21 cellular contexts compared by ENCODE assay signal in genomic region chr12:7032990-7033389, GRCh38.
"Had no signal": no experiment of that assay in that cellular context is flagged by ENCODE, and none has a peak within 500 bp of the region (broad histone marks: within the 10 kb centered on the region; RNA-seq: fewer than 3 reads in every experiment).

No MANE protein-coding gene starts in this region.

- H3K9me3 ChIP-seq: MG63, SJSA1 had no signal

- DNase-seq: Karpas-422, KG1, MG63, NCI-H1092, NCI-H1105 treated with DMSO at 0.1 percent for 48 hours, NCI-H1417 treated with DMSO at 0.1 percent for 48 hours, NCI-H146, NCI-H1694 treated with DMSO at 0.1 percent for 48 hours, NCI-H1930, NCI-H2081, NCI-H2107, NCI-H2227 treated with DMSO at 0.1 percent for 48 hours, NCI-H446, NCI-H510A, NCI-H524 treated with DMSO at 0.1 percent for 48 hours, NCI-H69, NCI-H774, Right ventricle myocardium superior, RPMI8226, SIG-M5 had no signal
